23 cellular contexts compared by ENCODE assay signal in the genomic region with DNA sequence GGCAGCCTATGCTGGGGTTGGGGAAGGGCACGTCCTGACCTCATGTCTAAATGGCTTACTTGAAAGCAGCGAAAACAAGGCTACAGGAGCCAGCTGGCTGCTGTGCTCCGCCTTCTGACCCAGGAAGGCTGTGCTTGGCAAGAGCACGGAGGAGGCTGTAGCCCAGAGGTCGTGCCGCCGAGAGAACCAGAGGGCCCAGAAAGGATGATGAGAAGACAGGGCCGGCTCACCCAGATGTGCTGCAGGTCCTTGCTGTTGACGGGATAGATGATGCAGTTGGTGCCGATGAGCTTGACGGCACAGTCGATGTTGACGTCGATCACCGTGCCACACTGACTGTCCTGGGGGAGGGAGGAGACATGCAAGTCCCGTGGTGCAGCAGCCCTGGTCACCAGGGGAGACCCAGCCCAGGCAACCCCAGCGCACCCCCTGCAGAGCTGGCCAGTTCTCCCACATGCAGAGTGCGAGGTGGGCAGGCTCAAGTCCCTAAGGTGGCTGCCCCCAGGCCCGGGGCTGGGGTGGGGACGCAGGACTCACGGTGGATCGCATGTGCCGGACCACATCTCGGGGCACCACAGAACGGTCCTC. TPM values are rescaled to one million over a fixed set of nuclear protein-coding genes. Genes with fewer than 3 reads are reported as not detected.
DNase-seq lines count a peak whose midpoint lies in the region; ATAC-seq and TF ChIP-seq lines count a peak whose summit lies in the region.
"Had no signal": no experiment of that assay in that cellular context is flagged by ENCODE, and none has a peak within 500 bp of the region (broad histone marks: within the 10 kb centered on the region; RNA-seq: fewer than 3 reads in every experiment).

No MANE protein-coding gene starts in this region.

- no peaks in the 10 kb centered on the region for H3F3A ChIP-seq in GM23248 (ENCODE audit: insufficient read depth)

- no peaks in the 10 kb centered on the region for H3K9me2 ChIP-seq in GM23248 (ENCODE audit: insufficient read depth)

- TF ChIP-seq CTCF in choroid plexus epithelial cell (conservative IDR thresholded peaks at IDR 0.05; ENCODE audit: low read depth, low read length) = no peak

- peak overlapping the region; percentile 75 for H3K4me2 ChIP-seq in BLaER1
- no peak overlapping the region for H3K4me2 ChIP-seq in GM23248 (ENCODE audit: unreplicated experiment)

- H3K79me2 ChIP-seq in GM23248 (ENCODE audit: insufficient read depth) = peaks cover 35% of the 10 kb centered on the region

- no peak overlapping the region for H2AFZ ChIP-seq in GM23248

- DNase-seq in choroid plexus epithelial cell (ENCODE audit: low read depth) = peak; percentile 33
- peak; percentile 80 for DNase-seq in left ventricle myocardium superior
- peak; percentile 39 for DNase-seq in pons (ENCODE audit: low spot score)
- no peak for DNase-seq in activated T-cell treated with anti-CD3 and anti-CD28 coated beads for 4 hours
- DNase-seq in stimulated activated naive CD8-positive, alpha-beta T cell treated with anti-CD3 and anti-CD28 coated beads, Interleukin-15, Interleukin-2, amounts not matched to agents 100 U/mL and 50 U/mL, for 24 hours = no peak
- no peak for DNase-seq in GM23248
- DNase-seq: activated CD8-positive, alpha-beta T cell treated with anti-CD3 and anti-CD28 coated beads for 36 hours; activated effector memory CD4-positive, alpha-beta T cell treated with Interleukin-2 at 50 U/mL for 16 hours; colonic mucosa; esophagus squamous epithelium; GDM1; KBM-7; MM.1S; NCI-H1436 treated with DMSO at 0.1 percent for 48 hours; NCI-H446 treated with DMSO at 0.1 percent for 48 hours; PC-3; SIG-M5; stimulated activated naive CD8-positive, alpha-beta T cell treated with anti-CD3 and anti-CD28 coated beads, Interleukin-15, amount 100 ng/mL, for 72 hours; trophoblast cell had no signal

- H3K27ac ChIP-seq in BLaER1 = no peak overlapping the region
- no peak overlapping the region for H3K27ac ChIP-seq in GM23248
- H3K27ac ChIP-seq: body of pancreas, colonic mucosa had no signal

- intact Hi-C loops in left ventricle myocardium superior (cut with micrococcal nuclease) = loop anchor here (5.0 kb wide), 1 partner anchor 52 kb away; no protein-coding TSS in a partner anchor

- no peak overlapping the region for H3K4me3 ChIP-seq in BLaER1
- H3K4me3 ChIP-seq in choroid plexus epithelial cell (ENCODE audit: low read depth, low read length) = no peak overlapping the region
- H3K4me3 ChIP-seq in GM23248 = no peak overlapping the region
- H3K4me3 ChIP-seq: body of pancreas, colonic mucosa, esophagus squamous epithelium had no signal

- peak; percentile 73 for ATAC-seq in left ventricle myocardium superior
- no peak for ATAC-seq in GM21447 (IDR thresholded peaks at IDR 0.05; ENCODE audit: unreplicated experiment)
- no peak for ATAC-seq in stimulated activated naive CD8-positive, alpha-beta T cell treated with anti-CD3 and anti-CD28 coated beads, Interleukin-15, Interleukin-2, amounts not matched to agents 100 U/mL and 50 U/mL, for 24 hours
- ATAC-seq: activated CD4-positive, CD25-positive, alpha-beta regulatory T cell treated with anti-CD3 and anti-CD28 coated beads, Interleukin-2, amount 50 U/mL, for 24 hours; activated CD8-positive, alpha-beta T cell treated with anti-CD3 and anti-CD28 coated beads for 36 hours; body of pancreas; PC-3; stimulated activated naive CD8-positive, alpha-beta T cell treated with anti-CD3 and anti-CD28 coated beads, Interleukin-15, amount 100 ng/mL, for 72 hours had no signal

- WGBS in GM23248 (ENCODE audit: low coverage in 1 of 2, low lambda C conversion rate in 2 of 2, missing lambda C conversion rate in 2 of 2), 2 experiments = 87 to 91% methylated on average over 23 to 24 of the region's 25 CpGs

- H3K9ac ChIP-seq in BLaER1 (no peak overlapping the region), GM23248 (no peak overlapping the region)

- H3K4me1 ChIP-seq in BLaER1 = peaks cover 49% of the 10 kb centered on the region
- no peaks in the 10 kb centered on the region for H3K4me1 ChIP-seq in GM23248 (ENCODE audit: insufficient read depth)
- H3K4me1 ChIP-seq: colonic mucosa had no signal

- H3K9me3 ChIP-seq in BLaER1 (no peaks in the 10 kb centered on the region), GM23248 (ENCODE audit: low read depth) (no peaks in the 10 kb centered on the region)
- H3K9me3 ChIP-seq: body of pancreas, colonic mucosa, esophagus squamous epithelium had no signal

- H4K20me1 ChIP-seq in BLaER1 = peaks cover 87% of the 10 kb centered on the region
- no peaks in the 10 kb centered on the region for H4K20me1 ChIP-seq in GM23248 (ENCODE audit: insufficient read depth)

- H3K27me3 ChIP-seq in BLaER1 (no peaks in the 10 kb centered on the region), GM23248 (replicated peaks; ENCODE audit: insufficient read depth) (no peaks in the 10 kb centered on the region)
- H3K27me3 ChIP-seq: body of pancreas, colonic mucosa, esophagus squamous epithelium had no signal

- H3K36me3 ChIP-seq in BLaER1 (peaks cover 61% of the 10 kb centered on the region), GM23248 (ENCODE audit: low read depth) (peaks cover 8% of the 10 kb centered on the region; the same call in 1 of the 2 replicates)

- in situ Hi-C loops in GM23248 (cut with MboI) = no loop called here

RNA-seq across cellular contexts. Expression of gene SPHK1, which starts 20.7 kb away (rescaled TPM):
- total RNA-seq in left ventricle myocardium superior = 2.7 TPM
- total RNA-seq in GM23248 (2014; rRNA removed; shearing (Covaris generic)) = 112 and 113 TPM in 2 replicates
- 69.2 and 72.3 TPM in 2 replicates for polyA plus RNA-seq in GM23248 (2016; fragmentation: Nextera tagmentation; extraction: Ambion mirVana)

RNA-seq across cellular contexts. Expression of gene UBE2O, which starts 47.9 kb away (rescaled TPM):
- total RNA-seq in left ventricle myocardium superior = 39.0 TPM
- total RNA-seq in GM23248 (2014; rRNA removed; shearing (Covaris generic)) = 17.2 TPM in 2 replicates
- polyA plus RNA-seq in GM23248 (2016; fragmentation: Nextera tagmentation; extraction: Ambion mirVana) = 7.1 and 7.2 TPM in 2 replicates

RNA-seq across cellular contexts. Expression of gene PRPSAP1, which starts 51.4 kb away (rescaled TPM):
- 38.8 TPM for total RNA-seq in left ventricle myocardium superior
- 44.5 and 53.2 TPM in 2 replicates for total RNA-seq in GM23248 (2014; rRNA removed; shearing (Covaris generic))
- polyA plus RNA-seq in GM23248 (2016; fragmentation: Nextera tagmentation; extraction: Ambion mirVana) = 55.1 and 56.5 TPM in 2 replicates

Comparison
In these comparisons a context has a peak if more than half of its experiments do, and no peak if none do; other contexts are left out.
1. DNase-seq: peak in choroid plexus epithelial cell (single experiment), left ventricle myocardium superior (single experiment) and pons (single experiment); none in activated T-cell treated with anti-CD3 and anti-CD28 coated beads for 4 hours (single experiment), stimulated activated naive CD8-positive, alpha-beta T cell treated with anti-CD3 and anti-CD28 coated beads, Interleukin-15, Interleukin-2, amounts not matched to agents 100 U/mL and 50 U/mL, for 24 hours (single experiment) and GM23248 (single experiment).
2. RNA of gene SPHK1, which starts 20.7 kb away (total RNA-seq): 112 to 113 TPM in GM23248; 2.7 TPM in left ventricle myocardium superior (single experiment); every median in the first group is over 10 times any median in the second.